In the genomic region with DNA sequence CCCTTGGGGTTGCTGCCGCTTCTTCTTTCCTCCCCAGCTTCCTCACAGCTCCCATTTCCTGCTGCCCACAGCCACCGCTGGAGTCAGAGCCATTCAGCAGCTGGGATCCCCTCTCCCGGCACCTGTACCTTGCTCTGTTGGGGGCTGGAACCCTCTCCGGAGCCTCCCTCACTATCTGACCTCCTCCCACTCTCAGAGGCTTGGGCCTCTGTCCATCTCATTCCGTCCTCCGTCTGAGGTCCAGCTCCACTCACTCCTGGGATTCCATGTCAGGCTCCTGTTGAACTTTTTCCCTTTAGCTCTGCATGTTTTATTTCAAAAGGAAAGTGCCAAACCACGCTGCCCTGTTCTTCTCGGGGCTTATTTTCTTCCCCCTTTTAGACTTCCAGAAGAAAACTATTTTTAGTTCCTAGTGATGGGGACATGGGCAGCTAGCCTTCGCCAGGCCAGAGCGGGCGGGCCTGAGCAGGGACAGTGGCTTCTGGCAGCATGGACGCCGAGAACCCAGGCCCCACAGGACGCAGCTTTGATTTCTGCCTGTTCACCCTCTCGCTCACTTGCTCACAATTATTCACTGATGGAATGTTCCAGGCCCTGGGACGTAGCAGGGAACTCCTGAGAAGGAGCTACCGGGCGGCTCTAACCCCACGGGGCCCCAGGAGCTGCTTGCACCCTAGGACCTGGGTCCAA, we compare ENCODE assay signal across 1 cellular context.
TF ChIP-seq lines count a peak whose summit lies in the region.

No MANE protein-coding gene starts in this region.

TF ChIP-seq in HCT116, 20 proteins besides CTCF, POLR2A, EP300 and RAD21 (continued from another document):
- TF ChIP-seq, protein P1, sequence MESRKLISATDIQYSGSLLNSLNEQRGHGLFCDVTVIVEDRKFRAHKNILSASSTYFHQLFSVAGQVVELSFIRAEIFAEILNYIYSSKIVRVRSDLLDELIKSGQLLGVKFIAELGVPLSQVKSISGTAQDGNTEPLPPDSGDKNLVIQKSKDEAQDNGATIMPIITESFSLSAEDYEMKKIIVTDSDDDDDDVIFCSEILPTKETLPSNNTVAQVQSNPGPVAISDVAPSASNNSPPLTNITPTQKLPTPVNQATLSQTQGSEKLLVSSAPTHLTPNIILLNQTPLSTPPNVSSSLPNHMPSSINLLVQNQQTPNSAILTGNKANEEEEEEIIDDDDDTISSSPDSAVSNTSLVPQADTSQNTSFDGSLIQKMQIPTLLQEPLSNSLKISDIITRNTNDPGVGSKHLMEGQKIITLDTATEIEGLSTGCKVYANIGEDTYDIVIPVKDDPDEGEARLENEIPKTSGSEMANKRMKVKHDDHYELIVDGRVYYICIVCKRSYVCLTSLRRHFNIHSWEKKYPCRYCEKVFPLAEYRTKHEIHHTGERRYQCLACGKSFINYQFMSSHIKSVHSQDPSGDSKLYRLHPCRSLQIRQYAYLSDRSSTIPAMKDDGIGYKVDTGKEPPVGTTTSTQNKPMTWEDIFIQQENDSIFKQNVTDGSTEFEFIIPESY (IDR thresholded peaks at IDR 0.05; ENCODE audit: extremely low read depth, insufficient replicate concordance, low read length): no peak
- TF ChIP-seq ELF1 (IDR thresholded peaks at IDR 0.05; ENCODE audit: borderline replicate concordance, low read depth) (no peak), CEBPB (IDR thresholded peaks at IDR 0.05; ENCODE audit: low read depth) (no peak), TCF7L2 (IDR thresholded peaks at IDR 0.05; ENCODE audit: borderline replicate concordance, extremely low read depth, insufficient read depth, insufficient read length) (no peak), ZFX (IDR thresholded peaks at IDR 0.05) (no peak), EGR1 (IDR thresholded peaks at IDR 0.05; ENCODE audit: low read depth) (no peak), POLR2AphosphoS5 (IDR thresholded peaks at IDR 0.05; ENCODE audit: low read depth, low read length) (no peak), SIN3A (IDR thresholded peaks at IDR 0.05; ENCODE audit: low read depth) (no peak)
- TF ChIP-seq, protein P2, sequence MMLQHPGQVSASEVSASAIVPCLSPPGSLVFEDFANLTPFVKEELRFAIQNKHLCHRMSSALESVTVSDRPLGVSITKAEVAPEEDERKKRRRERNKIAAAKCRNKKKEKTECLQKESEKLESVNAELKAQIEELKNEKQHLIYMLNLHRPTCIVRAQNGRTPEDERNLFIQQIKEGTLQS (IDR thresholded peaks at IDR 0.05): no peak
- TF ChIP-seq, protein P3, sequence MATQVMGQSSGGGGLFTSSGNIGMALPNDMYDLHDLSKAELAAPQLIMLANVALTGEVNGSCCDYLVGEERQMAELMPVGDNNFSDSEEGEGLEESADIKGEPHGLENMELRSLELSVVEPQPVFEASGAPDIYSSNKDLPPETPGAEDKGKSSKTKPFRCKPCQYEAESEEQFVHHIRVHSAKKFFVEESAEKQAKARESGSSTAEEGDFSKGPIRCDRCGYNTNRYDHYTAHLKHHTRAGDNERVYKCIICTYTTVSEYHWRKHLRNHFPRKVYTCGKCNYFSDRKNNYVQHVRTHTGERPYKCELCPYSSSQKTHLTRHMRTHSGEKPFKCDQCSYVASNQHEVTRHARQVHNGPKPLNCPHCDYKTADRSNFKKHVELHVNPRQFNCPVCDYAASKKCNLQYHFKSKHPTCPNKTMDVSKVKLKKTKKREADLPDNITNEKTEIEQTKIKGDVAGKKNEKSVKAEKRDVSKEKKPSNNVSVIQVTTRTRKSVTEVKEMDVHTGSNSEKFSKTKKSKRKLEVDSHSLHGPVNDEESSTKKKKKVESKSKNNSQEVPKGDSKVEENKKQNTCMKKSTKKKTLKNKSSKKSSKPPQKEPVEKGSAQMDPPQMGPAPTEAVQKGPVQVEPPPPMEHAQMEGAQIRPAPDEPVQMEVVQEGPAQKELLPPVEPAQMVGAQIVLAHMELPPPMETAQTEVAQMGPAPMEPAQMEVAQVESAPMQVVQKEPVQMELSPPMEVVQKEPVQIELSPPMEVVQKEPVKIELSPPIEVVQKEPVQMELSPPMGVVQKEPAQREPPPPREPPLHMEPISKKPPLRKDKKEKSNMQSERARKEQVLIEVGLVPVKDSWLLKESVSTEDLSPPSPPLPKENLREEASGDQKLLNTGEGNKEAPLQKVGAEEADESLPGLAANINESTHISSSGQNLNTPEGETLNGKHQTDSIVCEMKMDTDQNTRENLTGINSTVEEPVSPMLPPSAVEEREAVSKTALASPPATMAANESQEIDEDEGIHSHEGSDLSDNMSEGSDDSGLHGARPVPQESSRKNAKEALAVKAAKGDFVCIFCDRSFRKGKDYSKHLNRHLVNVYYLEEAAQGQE (IDR thresholded peaks at IDR 0.05; ENCODE audit: low read depth): no peak
- TF ChIP-seq, protein P4, sequence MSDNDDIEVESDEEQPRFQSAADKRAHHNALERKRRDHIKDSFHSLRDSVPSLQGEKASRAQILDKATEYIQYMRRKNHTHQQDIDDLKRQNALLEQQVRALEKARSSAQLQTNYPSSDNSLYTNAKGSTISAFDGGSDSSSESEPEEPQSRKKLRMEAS (IDR thresholded peaks at IDR 0.05): no peak
